ENCODE assay signal across 11 cellular contexts in genomic region chr5:72511371-72512178, GRCh38. TPM values are rescaled to one million over a fixed set of nuclear protein-coding genes. Genes with fewer than 3 reads are reported as not detected.
DNase-seq lines count a peak whose midpoint lies in the region; ATAC-seq, FAIRE-seq and TF ChIP-seq lines count a peak whose summit lies in the region.
"Had no signal": no experiment of that assay in that cellular context is flagged by ENCODE, and none has a peak within 500 bp of the region (broad histone marks: within the 10 kb centered on the region; RNA-seq: fewer than 3 reads in every experiment).

No MANE protein-coding gene starts in this region.

- H3K4me3 ChIP-seq in RWPE2 (ENCODE audit: severe bottlenecking) (no peak overlapping the region), fibroblast of mammary gland (ENCODE audit: control insufficient read depth, low read depth, low read length) (no peak overlapping the region), small intestine (ENCODE audit: low read depth in 1 of 2, low read length in 2 of 2) (no peak overlapping the region)

- H3K36me3 ChIP-seq in RWPE2 (ENCODE audit: low read depth) (no peaks in the 10 kb centered on the region), small intestine (ENCODE audit: control insufficient read depth in 2 of 2, insufficient read depth in 2 of 2, low read length in 2 of 2) (no peaks in the 10 kb centered on the region)

- TF ChIP-seq CTCF in RWPE2 (IDR thresholded peaks at IDR 0.05; ENCODE audit: poor library complexity, severe bottlenecking) = no peak
- TF ChIP-seq CTCF in fibroblast of mammary gland (conservative IDR thresholded peaks at IDR 0.05; ENCODE audit: control insufficient read depth, insufficient read depth, low read depth, low read length) = no peak

- H3K4me1 ChIP-seq in RWPE2 (ENCODE audit: insufficient read depth, poor library complexity, severe bottlenecking) (peaks cover 16% of the 10 kb centered on the region), small intestine (ENCODE audit: control insufficient read depth in 2 of 2, insufficient read depth in 1 of 2, low read depth in 1 of 2, low read length in 1 of 2) (no peaks in the 10 kb centered on the region)

- H3K27me3 ChIP-seq in RWPE2 (ENCODE audit: insufficient read depth, poor library complexity, severe bottlenecking) (no peaks in the 10 kb centered on the region), small intestine (ENCODE audit: control insufficient read depth in 2 of 2, insufficient read depth in 2 of 2, low read length in 2 of 2) (no peaks in the 10 kb centered on the region)

- peak; percentile 80 for ATAC-seq in RWPE2 (ENCODE audit: low read depth)
- ATAC-seq in GM18498 (IDR thresholded peaks at IDR 0.05; ENCODE audit: unreplicated experiment) = no peak
- ATAC-seq: natural killer cell had no signal

- no peak for FAIRE-seq in small intestine (lab: Jason Lieb, UNC)

- H3K9me3 ChIP-seq in RWPE2 (ENCODE audit: severe bottlenecking) (no peaks in the 10 kb centered on the region), small intestine (ENCODE audit: control insufficient read depth, low read depth) (no peaks in the 10 kb centered on the region)

- WGBS in small intestine, 3 donors = 34 to 64% (median 51%) methylated on average over 7 of the region's 7 CpGs

- peak; percentile 48 for DNase-seq in H4 (ENCODE audit: low spot score)
- no peak for DNase-seq in RWPE2 (ENCODE audit: low spot score)
- peak; percentile 60 for DNase-seq in fibroblast of mammary gland (ENCODE audit: low read depth)
- peak; percentile 22 for DNase-seq in small intestine
- DNase-seq in occipital lobe (lab: John Stamatoyannopoulos, UW) = no peak
- no peak for DNase-seq in SHP77 (lab: John Stamatoyannopoulos, UW)
- no peak for DNase-seq in NCI-H2227 (lab: John Stamatoyannopoulos, UW; ENCODE audit: unreplicated experiment)
- DNase-seq: activated CD8-positive, alpha-beta memory T cell treated with anti-CD3 and anti-CD28 coated beads, Interleukin-2, amount 50 U/mL, for 48 hours; natural killer cell; NCI-H2171 had no signal

- H3K27ac ChIP-seq in RWPE2 (ENCODE audit: poor library complexity, severe bottlenecking) (peak overlapping the region; percentile 40), small intestine (ENCODE audit: low read depth in 1 of 2, low read length in 1 of 2) (no peak overlapping the region)

RNA-seq across cellular contexts. Expression of gene ZNF366, which starts 4.4 kb away (rescaled TPM):
- 0.35 TPM in 1 of 2 replicates, not detected in the other for total RNA-seq in H4 (2014; rRNA removed; shearing (Covaris generic))
- 1 to 10 TPM in 2 of 3 donors, not detected in 1; 1.5 to 2.4 TPM for polyA plus RNA-seq in small intestine
- total RNA-seq in occipital lobe = 0.94 TPM

Comparison
In these comparisons a context has a peak if more than half of its experiments do, and no peak if none do; other contexts are left out.
1. DNase-seq: peak in H4 (single experiment), fibroblast of mammary gland (single experiment) and small intestine (single experiment); none in RWPE2 (single experiment), occipital lobe (single experiment), SHP77 (0 of 2) and NCI-H2227 (single experiment).